In the genomic region with DNA sequence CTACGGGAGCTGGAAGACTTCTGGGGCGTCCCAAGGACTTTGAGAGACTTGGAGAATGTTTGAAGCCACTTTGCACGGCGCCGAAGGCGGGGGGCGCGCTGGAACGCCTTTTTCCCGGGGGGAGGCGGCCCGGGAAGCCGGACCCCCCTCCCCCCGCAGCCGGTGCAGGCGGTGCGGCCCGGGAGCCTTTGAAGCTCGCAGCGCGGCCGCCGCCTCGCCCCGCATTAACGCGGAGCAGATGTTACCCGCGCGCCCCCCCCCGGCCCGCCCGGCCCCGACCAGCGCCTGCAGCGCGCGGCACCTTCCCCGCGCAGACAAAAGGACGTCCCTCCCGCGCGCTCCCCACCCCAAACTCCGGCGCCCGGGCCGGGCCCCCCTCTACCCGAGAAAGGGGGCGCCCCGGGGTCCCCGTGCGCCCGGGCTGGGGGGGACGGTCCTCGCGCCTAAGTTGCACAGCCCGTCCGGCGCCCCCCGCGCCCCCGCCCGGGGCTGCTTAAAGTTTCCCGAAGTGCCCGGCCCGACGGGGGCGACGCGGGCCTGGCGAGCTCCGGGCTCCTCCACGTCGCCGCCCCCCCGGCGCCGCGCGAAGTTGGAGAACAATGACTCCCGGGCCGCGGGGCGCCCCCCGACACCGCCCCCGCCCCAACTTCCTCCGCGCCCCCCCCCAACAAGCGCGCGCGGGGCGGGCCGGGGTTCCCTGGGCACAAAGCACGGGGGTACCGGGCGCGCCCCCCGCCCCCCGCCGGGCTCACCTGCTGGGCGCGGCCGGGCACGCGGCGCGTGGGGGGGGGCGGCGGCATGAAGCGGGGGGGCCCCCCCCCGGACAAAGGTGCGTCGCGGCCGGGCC, we compare ENCODE assay signal across 1 cellular context.
TF ChIP-seq lines count a peak whose summit lies in the region.

No MANE protein-coding gene starts in this region.

TF ChIP-seq in HEK293, 187 proteins besides CTCF, POLR2A, EP300 and RAD21 (continued from another document):
- TF ChIP-seq ZBTB8A (tag by site-specific recombination; IDR thresholded peaks at IDR 0.05) (peak; percentile 54), ZNF394 (tag by site-specific recombination; IDR thresholded peaks at IDR 0.05; ENCODE audit: borderline replicate concordance) (no peak)
- TF ChIP-seq, protein P1, sequence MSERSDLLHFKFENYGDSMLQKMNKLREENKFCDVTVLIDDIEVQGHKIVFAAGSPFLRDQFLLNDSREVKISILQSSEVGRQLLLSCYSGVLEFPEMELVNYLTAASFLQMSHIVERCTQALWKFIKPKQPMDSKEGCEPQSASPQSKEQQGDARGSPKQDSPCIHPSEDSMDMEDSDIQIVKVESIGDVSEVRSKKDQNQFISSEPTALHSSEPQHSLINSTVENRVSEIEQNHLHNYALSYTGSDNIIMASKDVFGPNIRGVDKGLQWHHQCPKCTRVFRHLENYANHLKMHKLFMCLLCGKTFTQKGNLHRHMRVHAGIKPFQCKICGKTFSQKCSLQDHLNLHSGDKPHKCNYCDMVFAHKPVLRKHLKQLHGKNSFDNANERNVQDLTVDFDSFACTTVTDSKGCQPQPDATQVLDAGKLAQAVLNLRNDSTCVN (tag by site-specific recombination; optimal IDR thresholded peaks at IDR 0.05): peak; percentile 62
